In genomic region chr4:102533916-102534315, GRCh38 we compare ENCODE assay signal across 23 cellular contexts. TPM values are rescaled to one million over a fixed set of nuclear protein-coding genes. Genes with fewer than 3 reads are reported as not detected.
DNase-seq lines count a peak whose midpoint lies in the region; ATAC-seq, FAIRE-seq and TF ChIP-seq lines count a peak whose summit lies in the region.
"Had no signal": no experiment of that assay in that cellular context is flagged by ENCODE, and none has a peak within 500 bp of the region (broad histone marks: within the 10 kb centered on the region; RNA-seq: fewer than 3 reads in every experiment).

No MANE protein-coding gene starts in this region.

- no peaks in the 10 kb centered on the region for H3K36me3 ChIP-seq in bronchial epithelial cell (ENCODE audit: control insufficient read depth, insufficient read depth, low read length)

- H3K27ac ChIP-seq in right cardiac atrium (ENCODE audit: low read length), result no peak overlapping the region
- H3K27ac ChIP-seq: A549, upper lobe of left lung had no signal

- no peak overlapping the region for H3K4me3 ChIP-seq in bronchial epithelial cell (ENCODE audit: low read depth, low read length)
- H3K4me3 ChIP-seq in right cardiac atrium (ENCODE audit: low read length), result no peak overlapping the region
- H3K4me3 ChIP-seq: A549, upper lobe of left lung had no signal

- peak; percentile 10 for ATAC-seq in activated CD4-positive, alpha-beta T cell treated with anti-CD3 and anti-CD28 coated beads for 36 hours
- peak; percentile 13 to 17 for ATAC-seq in stimulated activated naive B cell treated with anti-CD40 and anti-IgM and Interleukin-4, amounts not matched to agents 10 μg/mL and 1 μg/mL and 100 μg/mL, for 72 hours (replicated peaks)
- ATAC-seq in right cardiac atrium, result no peak
- ATAC-seq: A549 had no signal

- intact Hi-C loops in activated CD4-positive, alpha-beta T cell treated with anti-CD3 and anti-CD28 coated beads for 36 hours (cut with DNase I, micrococcal nuclease), result loop anchor here in 1 of 2 experiments (2.0 kb wide), 1 partner anchor 31 kb away; no protein-coding TSS in a partner anchor
- intact Hi-C loops in right cardiac atrium (cut with DNase I), result no loop called here

- TF ChIP-seq CTCF in bronchial epithelial cell (IDR thresholded peaks at IDR 0.05; ENCODE audit: insufficient read depth, low read length, severe bottlenecking), result no peak
- TF ChIP-seq CTCF in progenitor cell of endocrine pancreas (IDR thresholded peaks at IDR 0.05; ENCODE audit: unreplicated experiment), result no peak

- CTCF ChIA-PET in activated CD4-positive, alpha-beta T cell treated with anti-CD3 and anti-CD28 coated beads for 36 hours (lab: Charles Lee), result interaction anchor here (1.2 to 1.3 kb wide), 4 partner anchors 8 to 94 kb away, joined by 3 to 5 read pairs (median 4); no protein-coding TSS in a partner anchor

- peaks cover 63% of the 10 kb centered on the region for H3K4me1 Mint-ChIP-seq in activated CD4-positive, alpha-beta T cell treated with anti-CD3 and anti-CD28 coated beads for 36 hours
- peaks cover 15 to 27% of the 10 kb centered on the region in 2 donors for H3K4me1 Mint-ChIP-seq in stimulated activated naive B cell treated with anti-CD40 and anti-IgM and Interleukin-4, amounts not matched to agents 10 μg/mL and 1 μg/mL and 100 μg/mL, for 72 hours
- peaks cover 3% of the 10 kb centered on the region for H3K4me1 Mint-ChIP-seq in progenitor cell of endocrine pancreas (ENCODE audit: low read depth)
- H3K4me1 Mint-ChIP-seq: CD14-positive monocyte, neural crest cell had no signal

- H3K4me3 Mint-ChIP-seq in activated CD4-positive, alpha-beta T cell treated with anti-CD3 and anti-CD28 coated beads for 36 hours, result no peak overlapping the region
- no peak overlapping the region for H3K4me3 Mint-ChIP-seq in stimulated activated naive B cell treated with anti-CD40 and anti-IgM and Interleukin-4, amounts not matched to agents 10 μg/mL and 1 μg/mL and 100 μg/mL, for 72 hours
- no peak overlapping the region for H3K4me3 Mint-ChIP-seq in progenitor cell of endocrine pancreas (ENCODE audit: low read depth)
- H3K4me3 Mint-ChIP-seq: activated CD4-positive, alpha-beta memory T cell treated with anti-CD3 and anti-CD28 coated beads for 36 hours; CD14-positive monocyte; H9; neural crest cell had no signal

- H3K27me3 ChIP-seq in bronchial epithelial cell (ENCODE audit: control insufficient read depth, insufficient read depth, low read length) (no peaks in the 10 kb centered on the region), right cardiac atrium (ENCODE audit: control insufficient read depth, insufficient read depth) (no peaks in the 10 kb centered on the region)
- H3K27me3 ChIP-seq: upper lobe of left lung had no signal

- no peak for DNase-seq in activated CD4-positive, alpha-beta T cell treated with anti-CD3 and anti-CD28 coated beads for 36 hours
- DNase-seq in activated CD4-positive, alpha-beta T cell treated with anti-CD3 and anti-CD28 coated beads, Interleukin-2, amount 50 U/mL, for 4 hours, result no peak
- DNase-seq in NCI-H748 (lab: John Stamatoyannopoulos, UW; ENCODE audit: unreplicated experiment) (peak; percentile 78), bronchial epithelial cell (ENCODE audit: low read depth) (peak; percentile 39), progenitor cell of endocrine pancreas (ENCODE audit: low spot score, unreplicated experiment) (no peak), SW480 (ENCODE audit: low spot score) (no peak), right cardiac atrium (no peak)
- DNase-seq in stimulated activated naive B cell treated with anti-CD40 and anti-IgM and Interleukin-4, amounts not matched to agents 10 μg/mL and 1 μg/mL and 100 μg/mL, for 72 hours, result no peak
- DNase-seq: activated CD4-positive, alpha-beta memory T cell treated with anti-CD3 and anti-CD28 coated beads for 36 hours; amygdala; DND-41; effector CD8-positive, alpha-beta T cell; H9; islet precursor cell; KG1; NCI-H2029; NCI-H526; stimulated activated naive CD4-positive, alpha-beta T cell; upper lobe of left lung had no signal

- no peaks in the 10 kb centered on the region for H3K9me3 Mint-ChIP-seq in activated CD4-positive, alpha-beta T cell treated with anti-CD3 and anti-CD28 coated beads for 36 hours (ENCODE audit: low read depth)
- H3K9me3 Mint-ChIP-seq in stimulated activated naive B cell treated with anti-CD40 and anti-IgM and Interleukin-4, amounts not matched to agents 10 μg/mL and 1 μg/mL and 100 μg/mL, for 72 hours, result no peaks in the 10 kb centered on the region
- H3K9me3 Mint-ChIP-seq in progenitor cell of endocrine pancreas (ENCODE audit: low read depth), result no peaks in the 10 kb centered on the region
- H3K9me3 Mint-ChIP-seq: activated CD4-positive, alpha-beta memory T cell treated with anti-CD3 and anti-CD28 coated beads for 36 hours; CD14-positive monocyte; H9; neural crest cell had no signal

- POLR2A ChIA-PET in activated CD4-positive, alpha-beta T cell treated with anti-CD3 and anti-CD28 coated beads for 36 hours (lab: Charles Lee), result no interaction called here

- H3K9me3 ChIP-seq in right cardiac atrium (ENCODE audit: control insufficient read depth, low read length), result no peaks in the 10 kb centered on the region
- H3K9me3 ChIP-seq: A549, upper lobe of left lung had no signal

- H3K36me3 Mint-ChIP-seq in activated CD4-positive, alpha-beta T cell treated with anti-CD3 and anti-CD28 coated beads for 36 hours (ENCODE audit: low read depth), result peaks cover 56% of the 10 kb centered on the region
- H3K36me3 Mint-ChIP-seq in stimulated activated naive B cell treated with anti-CD40 and anti-IgM and Interleukin-4, amounts not matched to agents 10 μg/mL and 1 μg/mL and 100 μg/mL, for 72 hours, result peaks cover 15 to 23% of the 10 kb centered on the region in 2 donors
- H3K36me3 Mint-ChIP-seq in progenitor cell of endocrine pancreas (ENCODE audit: insufficient read depth), result no peaks in the 10 kb centered on the region

- no peak for FAIRE-seq in bronchial epithelial cell (lab: Jason Lieb, UNC)
- FAIRE-seq: A549, TTC549 had no signal

- peak overlapping the region; percentile 9 for H3K27ac Mint-ChIP-seq in activated CD4-positive, alpha-beta T cell treated with anti-CD3 and anti-CD28 coated beads for 36 hours
- no peak overlapping the region for H3K27ac Mint-ChIP-seq in stimulated activated naive B cell treated with anti-CD40 and anti-IgM and Interleukin-4, amounts not matched to agents 10 μg/mL and 1 μg/mL and 100 μg/mL, for 72 hours
- H3K27ac Mint-ChIP-seq in progenitor cell of endocrine pancreas, result no peak overlapping the region
- H3K27ac Mint-ChIP-seq: activated CD4-positive, alpha-beta memory T cell treated with anti-CD3 and anti-CD28 coated beads for 36 hours; H9 had no signal

- no peaks in the 10 kb centered on the region for H3K4me1 ChIP-seq in right cardiac atrium (ENCODE audit: control insufficient read depth, insufficient read depth, low read length)

- H3K27me3 Mint-ChIP-seq in activated CD4-positive, alpha-beta T cell treated with anti-CD3 and anti-CD28 coated beads for 36 hours, result no peaks in the 10 kb centered on the region
- H3K27me3 Mint-ChIP-seq in stimulated activated naive B cell treated with anti-CD40 and anti-IgM and Interleukin-4, amounts not matched to agents 10 μg/mL and 1 μg/mL and 100 μg/mL, for 72 hours, result no peaks in the 10 kb centered on the region
- H3K27me3 Mint-ChIP-seq in progenitor cell of endocrine pancreas, result no peaks in the 10 kb centered on the region
- H3K27me3 Mint-ChIP-seq: activated CD4-positive, alpha-beta memory T cell treated with anti-CD3 and anti-CD28 coated beads for 36 hours had no signal

- WGBS in right cardiac atrium, result 92% methylated on average over 2 of the region's 2 CpGs

RNA-seq across cellular contexts. Expression of gene NFKB1, which starts 32.8 kb away (rescaled TPM):
- total RNA-seq in activated CD4-positive, alpha-beta T cell treated with anti-CD3 and anti-CD28 coated beads for 36 hours, result 100 to 1,000 TPM; 167 to 174 TPM
- total RNA-seq in bronchial epithelial cell (19.0 and 24.1 TPM in 2 replicates), progenitor cell of endocrine pancreas (25.1 and 27.6 TPM in 2 replicates), right cardiac atrium (10 to 100 TPM; 20.7 to 24.0 (median 22.7) TPM)
- polyA plus RNA-seq in right cardiac atrium, result 8.8 TPM

Comparison
In these comparisons a context has a peak if more than half of its experiments do, and no peak if none do; other contexts are left out.
1. ATAC-seq: peak in activated CD4-positive, alpha-beta T cell treated with anti-CD3 and anti-CD28 coated beads for 36 hours (single experiment) and stimulated activated naive B cell treated with anti-CD40 and anti-IgM and Interleukin-4, amounts not matched to agents 10 μg/mL and 1 μg/mL and 100 μg/mL, for 72 hours (2 of 2); none in right cardiac atrium (0 of 2).
2. DNase-seq: peak in NCI-H748 (single experiment) and bronchial epithelial cell (single experiment); none in activated CD4-positive, alpha-beta T cell treated with anti-CD3 and anti-CD28 coated beads for 36 hours (single experiment), activated CD4-positive, alpha-beta T cell treated with anti-CD3 and anti-CD28 coated beads, Interleukin-2, amount 50 U/mL, for 4 hours (0 of 2), stimulated activated naive B cell treated with anti-CD40 and anti-IgM and Interleukin-4, amounts not matched to agents 10 μg/mL and 1 μg/mL and 100 μg/mL, for 72 hours (single experiment), progenitor cell of endocrine pancreas (single experiment), SW480 (single experiment) and right cardiac atrium (0 of 3).